Comparison of ENCODE assay signal across 20 cellular contexts in genomic region chr2:30434708-30435107, GRCh38. TPM values are rescaled to one million over a fixed set of nuclear protein-coding genes. Genes with fewer than 3 reads are reported as not detected.
A peak's percentile ranks its signal among the peaks of the same experiment; 100 is the strongest.
DNase-seq lines count a peak whose midpoint lies in the region; ATAC-seq and TF ChIP-seq lines count a peak whose summit lies in the region.
"Had no signal": no experiment of that assay in that cellular context is flagged by ENCODE, and none has a peak within 500 bp of the region (broad histone marks: within the 10 kb centered on the region; RNA-seq: fewer than 3 reads in every experiment).

No MANE protein-coding gene starts in this region.

- no peaks in the 10 kb centered on the region for H3K79me2 ChIP-seq in mesendoderm (ENCODE audit: control insufficient read depth, insufficient read depth, low read length)

- peak overlapping the region; percentile 5 for H3K56ac ChIP-seq in mesendoderm (ENCODE audit: low read length)

- ATAC-seq in CD4-positive, CD25-positive, alpha-beta regulatory T cell (ENCODE audit: low read depth in 2 of 2): no peak
- ATAC-seq in activated B cell treated with CpG ODN at 0.5 μM for 24 hours (ENCODE audit: low read depth) (no peak), left cardiac atrium (no peak)
- no peak for ATAC-seq in stimulated activated naive B cell treated with anti-CD40 and anti-IgM and Interleukin-4, amounts not matched to agents 10 μg/mL and 1 μg/mL and 100 μg/mL, for 72 hours (replicated peaks)
- no peak for ATAC-seq in naive thymus-derived CD4-positive, alpha-beta T cell

- H3K4me3 Mint-ChIP-seq in CD4-positive, CD25-positive, alpha-beta regulatory T cell: no peak overlapping the region
- no peak overlapping the region for H3K4me3 Mint-ChIP-seq in activated B cell treated with CpG ODN at 0.5 μM for 24 hours
- H3K4me3 Mint-ChIP-seq in stimulated activated naive B cell treated with anti-CD40 and anti-IgM and Interleukin-4, amounts not matched to agents 10 μg/mL and 1 μg/mL and 100 μg/mL, for 72 hours: no peak overlapping the region
- H3K4me3 Mint-ChIP-seq in naive thymus-derived CD4-positive, alpha-beta T cell: no peak overlapping the region
- H3K4me3 Mint-ChIP-seq: CD8-positive, alpha-beta memory T cell had no signal

- H3K4me2 ChIP-seq in mesendoderm (ENCODE audit: low read length): no peak overlapping the region

- no peak overlapping the region for H4K5ac ChIP-seq in mesendoderm (ENCODE audit: low read length)

- no peak overlapping the region for H3K9ac ChIP-seq in mesendoderm (ENCODE audit: low read length)

- no peak overlapping the region for H3K4me3 ChIP-seq in CD4-positive, CD25-positive, alpha-beta regulatory T cell (ENCODE audit: low read depth, low read length)
- H3K4me3 ChIP-seq in mesendoderm (ENCODE audit: low read length): no peak overlapping the region
- no peak overlapping the region for H3K4me3 ChIP-seq in naive thymus-derived CD4-positive, alpha-beta T cell (ENCODE audit: low read length)
- H3K4me3 ChIP-seq: MG63 had no signal

- DNase-seq in CD4-positive, CD25-positive, alpha-beta regulatory T cell: no peak
- DNase-seq in activated B cell treated with CpG ODN at 0.5 μM for 24 hours (no peak), mesendoderm (no peak), NCI-H187 treated with DMSO at 0.1 percent for 48 hours (lab: John Stamatoyannopoulos, UW) (no peak), left cardiac atrium (no peak)
- no peak for DNase-seq in stimulated activated naive B cell treated with anti-CD40 and anti-IgM and Interleukin-4, amounts not matched to agents 10 μg/mL and 1 μg/mL and 100 μg/mL, for 72 hours
- no peak for DNase-seq in naive thymus-derived CD4-positive, alpha-beta T cell
- DNase-seq: CD8-positive, alpha-beta memory T cell; DMS 273 treated with DMSO at 0.1 percent for 48 hours; DMS79; KBM-7; MG63; NCI-H1105 treated with DMSO at 0.1 percent for 48 hours; NCI-H2029 treated with DMSO at 0.1 percent for 48 hours; NCI-H446 treated with DMSO at 0.1 percent for 48 hours; NCI-H526 treated with DMSO at 0.1 percent for 48 hours; Right ventricle myocardium superior; RPMI8226 had no signal

- TF ChIP-seq CTCF in activated B cell treated with CpG ODN at 0.5 μM for 24 hours (IDR thresholded peaks at IDR 0.05): no peak

- POLR2A ChIA-PET in activated B cell treated with CpG ODN at 0.5 μM for 24 hours (lab: Charles Lee): interaction anchor here (0.6 kb wide), 1 partner anchor 154 kb away, joined by 6 read pairs; no protein-coding TSS in a partner anchor
- POLR2A ChIA-PET in naive thymus-derived CD4-positive, alpha-beta T cell (lab: Charles Lee): interaction anchor here (1.1 kb wide), 1 partner anchor 13 kb away, joined by 3 read pairs; no protein-coding TSS in a partner anchor

- H3K9me3 ChIP-seq in CD4-positive, CD25-positive, alpha-beta regulatory T cell (ENCODE audit: control insufficient read depth in 2 of 2, low read length in 2 of 2): no peaks in the 10 kb centered on the region
- H3K9me3 ChIP-seq in naive thymus-derived CD4-positive, alpha-beta T cell (ENCODE audit: control insufficient read depth in 2 of 3, low read length in 3 of 3): no peaks in the 10 kb centered on the region
- H3K9me3 ChIP-seq: MG63 had no signal

- WGBS in mesendoderm (ENCODE audit: extremely low coverage, insufficient coverage, low lambda C conversion rate): no CpG with 5 or more reads among the region's 4 CpGs

- no peak overlapping the region for H2BK120ac ChIP-seq in mesendoderm (ENCODE audit: low read depth, low read length)

- no peaks in the 10 kb centered on the region for H3K27me3 ChIP-seq in CD4-positive, CD25-positive, alpha-beta regulatory T cell (ENCODE audit: control insufficient read depth, insufficient read depth, low read length)
- no peaks in the 10 kb centered on the region for H3K27me3 ChIP-seq in mesendoderm (ENCODE audit: insufficient read depth, low read length, poor library complexity)
- H3K27me3 ChIP-seq in naive thymus-derived CD4-positive, alpha-beta T cell (ENCODE audit: control insufficient read depth in 2 of 2, insufficient read depth in 2 of 2, low read length in 2 of 2): no peaks in the 10 kb centered on the region
- H3K27me3 ChIP-seq: MG63 had no signal

- intact Hi-C loops in activated B cell treated with CpG ODN at 0.5 μM for 24 hours (cut with micrococcal nuclease): loop anchor here (5.0 kb wide), 2 partner anchors 62 to 147 kb away; no protein-coding TSS in a partner anchor
- intact Hi-C loops in left cardiac atrium (cut with DNase I): no loop called here
- intact Hi-C loops in naive thymus-derived CD4-positive, alpha-beta T cell (cut with micrococcal nuclease): no loop called here

- H3K18ac ChIP-seq in mesendoderm (ENCODE audit: low read length): no peak overlapping the region

- peaks cover 0 to 13% (median 2%) of the 10 kb centered on the region in 4 donors for H3K4me1 Mint-ChIP-seq in CD4-positive, CD25-positive, alpha-beta regulatory T cell
- peaks cover 39% of the 10 kb centered on the region for H3K4me1 Mint-ChIP-seq in activated B cell treated with CpG ODN at 0.5 μM for 24 hours
- H3K4me1 Mint-ChIP-seq in stimulated activated naive B cell treated with anti-CD40 and anti-IgM and Interleukin-4, amounts not matched to agents 10 μg/mL and 1 μg/mL and 100 μg/mL, for 72 hours: peaks cover 14 to 33% of the 10 kb centered on the region in 2 donors
- H3K4me1 Mint-ChIP-seq in naive thymus-derived CD4-positive, alpha-beta T cell: peaks cover 5 to 30% (median 16%) of the 10 kb centered on the region in 7 donors
- H3K4me1 Mint-ChIP-seq: CD8-positive, alpha-beta memory T cell had no signal

- H3K27me3 Mint-ChIP-seq in CD4-positive, CD25-positive, alpha-beta regulatory T cell: no peaks in the 10 kb centered on the region
- H3K27me3 Mint-ChIP-seq in activated B cell treated with CpG ODN at 0.5 μM for 24 hours: no peaks in the 10 kb centered on the region
- no peaks in the 10 kb centered on the region for H3K27me3 Mint-ChIP-seq in stimulated activated naive B cell treated with anti-CD40 and anti-IgM and Interleukin-4, amounts not matched to agents 10 μg/mL and 1 μg/mL and 100 μg/mL, for 72 hours
- no peaks in the 10 kb centered on the region for H3K27me3 Mint-ChIP-seq in naive thymus-derived CD4-positive, alpha-beta T cell
- H3K27me3 Mint-ChIP-seq: CD8-positive, alpha-beta memory T cell had no signal

- H4K8ac ChIP-seq in mesendoderm (ENCODE audit: low read depth, low read length): no peak overlapping the region

- H2BK15ac ChIP-seq in mesendoderm (replicated peaks; ENCODE audit: low read depth): no peak overlapping the region

- H2BK5ac ChIP-seq in mesendoderm (ENCODE audit: low read length): no peak overlapping the region

- no peaks in the 10 kb centered on the region for H3K79me1 ChIP-seq in mesendoderm (ENCODE audit: low read length)

- no peak overlapping the region for H3K23ac ChIP-seq in mesendoderm (ENCODE audit: low read length)

- CTCF ChIA-PET in activated B cell treated with CpG ODN at 0.5 μM for 24 hours (lab: Charles Lee): no interaction called here
- CTCF ChIA-PET in naive thymus-derived CD4-positive, alpha-beta T cell (lab: Charles Lee): interaction anchor here (1.0 kb wide), 1 partner anchor 13 kb away, joined by 4 read pairs; no protein-coding TSS in a partner anchor

- H3K36me3 Mint-ChIP-seq in CD4-positive, CD25-positive, alpha-beta regulatory T cell: no peaks in the 10 kb centered on the region
- no peaks in the 10 kb centered on the region for H3K36me3 Mint-ChIP-seq in activated B cell treated with CpG ODN at 0.5 μM for 24 hours (ENCODE audit: low read depth)
- H3K36me3 Mint-ChIP-seq in stimulated activated naive B cell treated with anti-CD40 and anti-IgM and Interleukin-4, amounts not matched to agents 10 μg/mL and 1 μg/mL and 100 μg/mL, for 72 hours: no peaks in the 10 kb centered on the region
- H3K36me3 Mint-ChIP-seq in naive thymus-derived CD4-positive, alpha-beta T cell: peaks cover 0 to 2% (median 0%) of the 10 kb centered on the region in 5 donors

- no peak overlapping the region for H3K4ac ChIP-seq in mesendoderm (ENCODE audit: low read depth, low read length)

- peaks cover 0 to 3% (median 0%) of the 10 kb centered on the region in 7 donors for H3K9me3 Mint-ChIP-seq in CD4-positive, CD25-positive, alpha-beta regulatory T cell
- H3K9me3 Mint-ChIP-seq in activated B cell treated with CpG ODN at 0.5 μM for 24 hours: no peaks in the 10 kb centered on the region
- peaks cover 0 to 3% of the 10 kb centered on the region in 2 donors for H3K9me3 Mint-ChIP-seq in stimulated activated naive B cell treated with anti-CD40 and anti-IgM and Interleukin-4, amounts not matched to agents 10 μg/mL and 1 μg/mL and 100 μg/mL, for 72 hours
- no peaks in the 10 kb centered on the region for H3K9me3 Mint-ChIP-seq in naive thymus-derived CD4-positive, alpha-beta T cell
- H3K9me3 Mint-ChIP-seq: CD8-positive, alpha-beta memory T cell had no signal

- no peak overlapping the region for H2AK5ac ChIP-seq in mesendoderm (ENCODE audit: low read length)

- no peak overlapping the region for H3K27ac ChIP-seq in CD4-positive, CD25-positive, alpha-beta regulatory T cell (ENCODE audit: insufficient read depth, low read length, poor library complexity, severe bottlenecking)
- H3K27ac ChIP-seq in mesendoderm (ENCODE audit: low read depth, low read length): no peak overlapping the region
- no peak overlapping the region for H3K27ac ChIP-seq in naive thymus-derived CD4-positive, alpha-beta T cell (ENCODE audit: low read depth, low read length)
- H3K27ac ChIP-seq: C4-2B, HL-60 had no signal

- peak overlapping the region in 2 of 3 donors; percentile 43 to 50 for H3K27ac Mint-ChIP-seq in CD4-positive, CD25-positive, alpha-beta regulatory T cell
- peak overlapping the region; percentile 53 for H3K27ac Mint-ChIP-seq in activated B cell treated with CpG ODN at 0.5 μM for 24 hours
- peak overlapping the region; percentile 44 for H3K27ac Mint-ChIP-seq in stimulated activated naive B cell treated with anti-CD40 and anti-IgM and Interleukin-4, amounts not matched to agents 10 μg/mL and 1 μg/mL and 100 μg/mL, for 72 hours
- H3K27ac Mint-ChIP-seq in naive thymus-derived CD4-positive, alpha-beta T cell: peak overlapping the region in 1 of 9 donors; percentile 58

- no peaks in the 10 kb centered on the region for H3K4me1 ChIP-seq in CD4-positive, CD25-positive, alpha-beta regulatory T cell (ENCODE audit: control insufficient read depth, insufficient read depth, low read length, poor library complexity, severe bottlenecking)
- H3K4me1 ChIP-seq in mesendoderm (ENCODE audit: control insufficient read depth, low read depth, low read length): no peaks in the 10 kb centered on the region
- peaks cover 0 to 4% of the 10 kb centered on the region in 2 donors for H3K4me1 ChIP-seq in naive thymus-derived CD4-positive, alpha-beta T cell (ENCODE audit: control insufficient read depth in 2 of 2, insufficient read depth in 2 of 2, low read length in 2 of 2)

- H3K36me3 ChIP-seq in CD4-positive, CD25-positive, alpha-beta regulatory T cell (ENCODE audit: control insufficient read depth, insufficient read depth, low read length): no peaks in the 10 kb centered on the region
- no peaks in the 10 kb centered on the region for H3K36me3 ChIP-seq in mesendoderm (ENCODE audit: control insufficient read depth, insufficient read depth, low read length)
- no peaks in the 10 kb centered on the region for H3K36me3 ChIP-seq in naive thymus-derived CD4-positive, alpha-beta T cell (ENCODE audit: control insufficient read depth in 2 of 3, insufficient read depth in 3 of 3, low read length in 3 of 3)
- H3K36me3 ChIP-seq: MG63 had no signal

RNA-seq across cellular contexts. Expression of gene LCLAT1, which starts 12.3 kb away (rescaled TPM):
- total RNA-seq in CD4-positive, CD25-positive, alpha-beta regulatory T cell: 17.6 TPM
- polyA plus RNA-seq in CD4-positive, CD25-positive, alpha-beta regulatory T cell: 10 to 100 TPM in 1 of 4 donors, 1 to 10 TPM in 3; 4.8 to 25.2 (median 7.6) TPM
- total RNA-seq in activated B cell treated with CpG ODN at 0.5 μM for 24 hours (20.1 and 25.9 TPM in 2 replicates), left cardiac atrium (10 to 100 TPM; 13.4 to 13.8 TPM)
- polyA plus RNA-seq in mesendoderm (2013, experiment 1 of 2): 9.6 TPM
- polyA plus RNA-seq in mesendoderm (2013, experiment 2 of 2): 9.2 TPM
- total RNA-seq in naive thymus-derived CD4-positive, alpha-beta T cell: 10 to 100 TPM; 18.2 to 25.2 (median 22.2) TPM
- 10 to 100 TPM; 16.2 to 37.6 TPM for polyA plus RNA-seq in naive thymus-derived CD4-positive, alpha-beta T cell
